ENCODE assay signal across 25 cellular contexts in the genomic region with DNA sequence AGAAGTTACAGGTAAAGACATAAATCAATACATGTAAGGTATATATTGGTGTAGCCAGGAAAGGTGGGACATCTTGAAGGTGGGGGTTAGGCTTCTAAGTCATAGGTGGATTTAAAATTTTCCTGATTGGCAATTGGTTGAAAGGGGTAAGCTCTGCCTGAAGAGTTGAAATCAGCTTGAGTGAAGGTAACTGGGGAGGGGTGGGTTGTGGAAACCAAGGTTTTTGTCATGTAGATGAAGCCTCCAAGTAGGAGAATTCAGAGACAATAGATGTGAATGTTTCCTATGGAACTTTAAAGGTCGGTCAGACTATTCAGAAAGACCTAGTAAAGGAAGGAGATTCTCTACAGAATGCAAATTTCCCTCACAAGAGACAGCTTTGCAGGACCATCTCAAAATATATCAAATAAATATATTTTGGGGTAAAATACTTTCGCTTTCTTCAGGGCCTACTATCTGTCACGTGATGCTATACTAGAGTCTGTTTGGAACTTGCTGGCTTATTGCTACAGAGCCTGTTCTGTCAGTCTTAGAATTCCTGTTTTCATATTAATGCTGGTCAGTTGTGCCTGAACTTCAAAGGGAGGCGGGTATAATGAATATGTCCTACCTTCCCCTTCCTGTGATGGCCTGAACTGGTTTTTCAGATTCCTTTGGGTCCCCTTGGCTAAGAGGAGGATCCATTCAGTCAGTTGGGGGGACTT. TPM values are rescaled to one million over a fixed set of nuclear protein-coding genes. Genes with fewer than 3 reads are reported as not detected.
"Had no signal": no experiment of that assay in that cellular context is flagged by ENCODE, and none has a peak within 500 bp of the region (broad histone marks: within the 10 kb centered on the region; RNA-seq: fewer than 3 reads in every experiment).

No MANE protein-coding gene starts in this region.

- H3K4me2 ChIP-seq: hepatocyte had no signal

- H2AFZ ChIP-seq: hepatocyte had no signal

- H3K27me3 ChIP-seq: body of pancreas, hepatocyte, transverse colon, vagina had no signal

- H3K9me3 ChIP-seq: body of pancreas, esophagus squamous epithelium, transverse colon, vagina had no signal

- H3K9me3 Mint-ChIP-seq: activated naive CD8-positive, alpha-beta T cell treated with anti-CD3 and anti-CD28 coated beads for 36 hours had no signal

- H3K36me3 ChIP-seq: esophagus squamous epithelium, left lung, transverse colon, vagina had no signal

- H3K27ac Mint-ChIP-seq: activated B cell treated with CpG ODN at 0.5 μM for 24 hours; activated CD8-positive, alpha-beta T cell treated with anti-CD3 and anti-CD28 coated beads, Interleukin-2, amount 10 ng/mL, durations not matched to agents 7 days and 5 days; activated naive CD8-positive, alpha-beta T cell treated with anti-CD3 and anti-CD28 coated beads for 36 hours; naive B cell had no signal

- H3K4me1 Mint-ChIP-seq: activated B cell treated with CpG ODN at 0.5 μM for 24 hours; activated naive CD8-positive, alpha-beta T cell treated with anti-CD3 and anti-CD28 coated beads for 36 hours; naive B cell had no signal

- H3K79me2 ChIP-seq: hepatocyte had no signal

- H3K27ac ChIP-seq: body of pancreas, esophagus squamous epithelium, hepatocyte, left lung, transverse colon, vagina had no signal

- ATAC-seq: activated CD8-positive, alpha-beta T cell treated with anti-CD3 and anti-CD28 coated beads, Interleukin-2, amount 10 ng/mL, durations not matched to agents 7 days and 5 days; body of pancreas; left lung had no signal

- H3K4me3 ChIP-seq: body of pancreas, esophagus squamous epithelium, hepatocyte, left lung, transverse colon, vagina had no signal

- DNase-seq: activated B cell treated with CpG ODN at 0.5 μM for 24 hours; activated CD4-positive, alpha-beta T cell treated with anti-CD3 and anti-CD28 coated beads for 48 hours; activated CD8-positive, alpha-beta memory T cell treated with anti-CD3 and anti-CD28 coated beads, Interleukin-2, amount 50 U/mL, for 4 hours; activated CD8-positive, alpha-beta T cell treated with anti-CD3 and anti-CD28 coated beads, Interleukin-2, amount 10 ng/mL, durations not matched to agents 7 days and 5 days; activated naive CD8-positive, alpha-beta T cell treated with anti-CD3 and anti-CD28 coated beads for 36 hours; amygdala; body of pancreas; caudate nucleus; esophagus squamous epithelium; islet precursor cell; left lung; mammary epithelial cell; naive B cell; retina; stimulated activated CD4-positive, alpha-beta T cell treated with anti-CD3 and anti-CD28 coated beads, Interleukin-15, amount 100 ng/mL, for 24 hours; stimulated activated CD4-positive, alpha-beta T cell treated with anti-CD3 and anti-CD28 coated beads, Interleukin-4, amount 100 ng/mL, for 24 hours; stimulated activated naive CD4-positive, alpha-beta T cell; T-helper 2 cell; transverse colon had no signal

- H3K4me1 ChIP-seq: body of pancreas, esophagus squamous epithelium, left lung, transverse colon, vagina had no signal

- H3K36me3 Mint-ChIP-seq: activated naive CD8-positive, alpha-beta T cell treated with anti-CD3 and anti-CD28 coated beads for 36 hours had no signal

- H3K4me3 Mint-ChIP-seq: activated B cell treated with CpG ODN at 0.5 μM for 24 hours; activated CD8-positive, alpha-beta T cell treated with anti-CD3 and anti-CD28 coated beads, Interleukin-2, amount 10 ng/mL, durations not matched to agents 7 days and 5 days; activated naive CD8-positive, alpha-beta T cell treated with anti-CD3 and anti-CD28 coated beads for 36 hours; naive B cell had no signal

RNA-seq across cellular contexts. Expression of a gene that starts 41.8 kb away (rescaled TPM):
- total RNA-seq: activated CD8-positive, alpha-beta T cell treated with anti-CD3 and anti-CD28 coated beads, Interleukin-2, amount 10 ng/mL, durations not matched to agents 7 days and 5 days; activated naive CD8-positive, alpha-beta T cell treated with anti-CD3 and anti-CD28 coated beads for 36 hours; fibroblast of villous mesenchyme; glomerular endothelial cell; left lung; skeletal muscle tissue; subcutaneous adipose tissue had no signal
